ENCODE assay signal across 16 cellular contexts in genomic region chr7:81333004-81333403, GRCh38.
DNase-seq lines count a peak whose midpoint lies in the region; ATAC-seq, FAIRE-seq and TF ChIP-seq lines count a peak whose summit lies in the region.
"Had no signal": no experiment of that assay in that cellular context is flagged by ENCODE, and none has a peak within 500 bp of the region (broad histone marks: within the 10 kb centered on the region; RNA-seq: fewer than 3 reads in every experiment).

No MANE protein-coding gene starts in this region.

- no peak overlapping the region for H2BK12ac ChIP-seq in neuronal stem cell (ENCODE audit: low read length)

- no peak overlapping the region for H2BK15ac ChIP-seq in neuronal stem cell (ENCODE audit: low read length)

- H3K27ac ChIP-seq in osteoblast (ENCODE audit: low read depth, low read length) (no peak overlapping the region), neuronal stem cell (replicated peaks; ENCODE audit: low read length) (no peak overlapping the region)
- H3K27ac ChIP-seq: BLaER1 treated with 17β-estradiol and CSF1 and Interleukin-3, amounts not matched to agents 10 nM and 100 nM; gastrocnemius medialis; VCaP had no signal

- peak; percentile 6 for DNase-seq in Daoy (ENCODE audit: low read depth)
- no peak for DNase-seq in RCC 7860 (ENCODE audit: low spot score)
- peak; percentile 62 for DNase-seq in epithelial cell of esophagus (ENCODE audit: low read depth)
- DNase-seq in osteoblast (ENCODE audit: insufficient read length, low spot score, missing footprints): peak; percentile 71
- no peak for DNase-seq in neuronal stem cell (ENCODE audit: low spot score)
- no peak for DNase-seq in HUDEP-2 (lab: John Stamatoyannopoulos, UW; ENCODE audit: unreplicated experiment in 76 of 76)
- DNase-seq in retina: no peak
- DNase-seq: DMS53; gastrocnemius medialis; H9; mesendoderm; NCI-H187; stimulated activated naive CD4-positive, alpha-beta T cell had no signal

- H3K9me3 ChIP-seq in osteoblast (ENCODE audit: low read depth, low read length) (no peaks in the 10 kb centered on the region), neuronal stem cell (replicated peaks in 1 of 2; ENCODE audit: control insufficient read depth in 2 of 2, insufficient read depth in 1 of 2, low read depth in 1 of 2, low read length in 2 of 2) (no peaks in the 10 kb centered on the region)
- H3K9me3 ChIP-seq: gastrocnemius medialis had no signal

- no peak overlapping the region for H3K9ac ChIP-seq in neuronal stem cell (ENCODE audit: low read depth, low read length, poor library complexity)
- H3K9ac ChIP-seq: BLaER1 treated with 17β-estradiol and CSF1 and Interleukin-3, amounts not matched to agents 10 nM and 100 nM had no signal

- ATAC-seq in HG03039 (IDR thresholded peaks at IDR 0.05; ENCODE audit: unreplicated experiment): no peak
- ATAC-seq: gastrocnemius medialis had no signal

- no peak overlapping the region for H4K91ac ChIP-seq in neuronal stem cell (ENCODE audit: low read depth, low read length, poor library complexity)

- no peak overlapping the region for H2AK5ac ChIP-seq in neuronal stem cell (ENCODE audit: low read depth, low read length)

- H3K79me1 ChIP-seq in neuronal stem cell (ENCODE audit: low read depth, low read length): no peaks in the 10 kb centered on the region

- H2BK120ac ChIP-seq in neuronal stem cell (ENCODE audit: low read depth, low read length): no peak overlapping the region

- WGBS in neuronal stem cell (ENCODE audit: extremely low coverage in 2 of 2, insufficient read length in 2 of 2, insufficient replicate concordance in 1 of 2), 2 donors: no CpG with 5 or more reads among the region's 1 CpG

- peak; percentile 85 for FAIRE-seq in RCC 7860 (lab: Jason Lieb, UNC)

- peaks cover 25% of the 10 kb centered on the region for H3K4me1 ChIP-seq in osteoblast (ENCODE audit: insufficient read depth, low read length)
- no peaks in the 10 kb centered on the region for H3K4me1 ChIP-seq in neuronal stem cell (ENCODE audit: control insufficient read depth in 2 of 2, insufficient read depth in 1 of 2, low read depth in 1 of 2, low read length in 2 of 2)
- H3K4me1 ChIP-seq: BLaER1 treated with 17β-estradiol and CSF1 and Interleukin-3, amounts not matched to agents 10 nM and 100 nM; gastrocnemius medialis had no signal

- H3K4me3 ChIP-seq in epithelial cell of esophagus (ENCODE audit: low read length) (no peak overlapping the region), osteoblast (ENCODE audit: insufficient read depth, low read length) (no peak overlapping the region), neuronal stem cell (ENCODE audit: low read length in 2 of 2) (no peak overlapping the region)
- H3K4me3 ChIP-seq: BLaER1 treated with 17β-estradiol and CSF1 and Interleukin-3, amounts not matched to agents 10 nM and 100 nM; gastrocnemius medialis had no signal

- H2BK5ac ChIP-seq in neuronal stem cell (ENCODE audit: low read length): no peak overlapping the region

- H3K14ac ChIP-seq in neuronal stem cell (ENCODE audit: low read length): no peak overlapping the region

- H2AFZ ChIP-seq in osteoblast (ENCODE audit: low read length) (no peak overlapping the region), neuronal stem cell (ENCODE audit: low read length) (no peak overlapping the region)

- TF ChIP-seq CTCF in epithelial cell of esophagus (IDR thresholded peaks at IDR 0.05; ENCODE audit: insufficient read depth, low read depth, low read length, missing control alignments) (no peak), osteoblast (IDR thresholded peaks at IDR 0.05; ENCODE audit: extremely low read depth, low read depth, low read length) (no peak)

- H3K18ac ChIP-seq in neuronal stem cell (ENCODE audit: low read length): no peak overlapping the region

- no peaks in the 10 kb centered on the region for H3K79me2 ChIP-seq in osteoblast (ENCODE audit: insufficient read depth, low read length)

- no peaks in the 10 kb centered on the region for H4K20me1 ChIP-seq in osteoblast (ENCODE audit: insufficient read depth, low read length)
- H4K20me1 ChIP-seq: BLaER1 treated with 17β-estradiol and CSF1 and Interleukin-3, amounts not matched to agents 10 nM and 100 nM had no signal

- H3K36me3 ChIP-seq in osteoblast (ENCODE audit: insufficient read depth, low read length) (no peaks in the 10 kb centered on the region), neuronal stem cell (replicated peaks in 1 of 2; ENCODE audit: control insufficient read depth in 2 of 2, insufficient read depth in 2 of 2, low read length in 2 of 2) (no peaks in the 10 kb centered on the region)
- H3K36me3 ChIP-seq: BLaER1 treated with 17β-estradiol and CSF1 and Interleukin-3, amounts not matched to agents 10 nM and 100 nM; gastrocnemius medialis had no signal

- H3K23ac ChIP-seq in neuronal stem cell (ENCODE audit: low read depth, low read length, poor library complexity): no peak overlapping the region

- H3K27me3 ChIP-seq in osteoblast (ENCODE audit: insufficient read depth, low read length): no peaks in the 10 kb centered on the region
- H3K27me3 ChIP-seq in neuronal stem cell (ENCODE audit: control insufficient read depth in 3 of 3, insufficient read depth in 3 of 3, low read depth in 1 of 3, low read length in 3 of 3): no peaks in the 10 kb centered on the region
- H3K27me3 ChIP-seq: BLaER1 treated with 17β-estradiol and CSF1 and Interleukin-3, amounts not matched to agents 10 nM and 100 nM; gastrocnemius medialis had no signal

- no peak overlapping the region for H3K4ac ChIP-seq in neuronal stem cell (ENCODE audit: low read length)

- no peak overlapping the region for H4K8ac ChIP-seq in neuronal stem cell (ENCODE audit: low read depth, low read length)

- H3K4me2 ChIP-seq in osteoblast (ENCODE audit: insufficient read depth, low read length) (no peak overlapping the region), neuronal stem cell (ENCODE audit: insufficient read depth, low read length, poor library complexity, severe bottlenecking) (no peak overlapping the region)
- H3K4me2 ChIP-seq: BLaER1 treated with 17β-estradiol and CSF1 and Interleukin-3, amounts not matched to agents 10 nM and 100 nM had no signal

Comparison
In these comparisons a context has a peak if more than half of its experiments do, and no peak if none do; other contexts are left out.
1. DNase-seq: peak in Daoy (single experiment), epithelial cell of esophagus (single experiment) and osteoblast (single experiment); none in RCC 7860 (single experiment), neuronal stem cell (single experiment), HUDEP-2 (0 of 76) and retina (single experiment).